ENCODE assay signal across 26 cellular contexts in genomic region chr7:79668292-79668691, GRCh38.
"Had no signal": no experiment of that assay in that cellular context is flagged by ENCODE, and none has a peak within 500 bp of the region (broad histone marks: within the 10 kb centered on the region; RNA-seq: fewer than 3 reads in every experiment).

No MANE protein-coding gene starts in this region.

- H3K27me3 Mint-ChIP-seq: activated B cell treated with CpG ODN at 0.5 μM for 24 hours; activated CD4-positive, alpha-beta T cell treated with anti-CD3 and anti-CD28 coated beads, Interleukin-2, amount 10 ng/mL, durations not matched to agents 24 days and 14 days; activated CD8-positive, alpha-beta memory T cell treated with anti-CD3 and anti-CD28 coated beads, Interleukin-2, amount 10 ng/mL, durations not matched to agents 7 days and 5 days; activated naive CD8-positive, alpha-beta T cell treated with anti-CD3 and anti-CD28 coated beads, Interleukin-2, amount 50 U/mL, for 24 hours; activated T-cell treated with anti-CD3 and anti-CD28 coated beads, Interleukin-2, amount 50 U/mL, for 24 hours; brain; T-helper 17 cell had no signal

- H3K9me3 Mint-ChIP-seq: activated CD4-positive, alpha-beta T cell treated with anti-CD3 and anti-CD28 coated beads, Interleukin-2, amount 10 ng/mL, durations not matched to agents 24 days and 14 days; activated T-helper 1 cell treated with anti-CD3 and anti-CD28 coated beads, Interleukin-12 subunit alpha, Interleukin-12 subunit beta, Interleukin-2, Interleukin-4 antibody, amounts not matched to agents 30 ng/mL and 10 ng/mL and 1 ng/mL, durations not matched to agents 14 hours and 24 hours and 36 hours had no signal

- H3K36me3 Mint-ChIP-seq: activated CD8-positive, alpha-beta memory T cell treated with anti-CD3 and anti-CD28 coated beads, Interleukin-2, amount 10 ng/mL, durations not matched to agents 7 days and 5 days; brain had no signal

- H3K27me3 ChIP-seq: cardiac muscle cell had no signal

- H3K27ac Mint-ChIP-seq: activated B cell treated with CpG ODN at 0.5 μM for 24 hours; activated CD4-positive, alpha-beta T cell treated with anti-CD3 and anti-CD28 coated beads, Interleukin-2, amount 10 ng/mL, durations not matched to agents 24 days and 14 days; activated CD8-positive, alpha-beta memory T cell treated with anti-CD3 and anti-CD28 coated beads, Interleukin-2, amount 10 ng/mL, durations not matched to agents 7 days and 5 days; activated naive CD4-positive, alpha-beta T cell treated with anti-CD3 and anti-CD28 coated beads, Interleukin-2, amount 50 U/mL, for 72 hours; activated naive CD8-positive, alpha-beta T cell treated with anti-CD3 and anti-CD28 coated beads, Interleukin-2, amount 50 U/mL, for 24 hours; activated T-cell treated with anti-CD3 and anti-CD28 coated beads, Interleukin-2, amount 50 U/mL, for 24 hours; activated T-helper 1 cell treated with anti-CD3 and anti-CD28 coated beads, Interleukin-12 subunit alpha, Interleukin-12 subunit beta, Interleukin-2, Interleukin-4 antibody, amounts not matched to agents 30 ng/mL and 10 ng/mL and 1 ng/mL, durations not matched to agents 14 hours and 24 hours and 36 hours; brain; T-helper 17 cell had no signal

- H3K36me3 ChIP-seq: cardiac muscle cell had no signal

- H3K4me1 Mint-ChIP-seq: activated B cell treated with CpG ODN at 0.5 μM for 24 hours; activated CD4-positive, alpha-beta T cell treated with anti-CD3 and anti-CD28 coated beads, Interleukin-2, amount 10 ng/mL, durations not matched to agents 24 days and 14 days; activated CD8-positive, alpha-beta memory T cell treated with anti-CD3 and anti-CD28 coated beads, Interleukin-2, amount 10 ng/mL, durations not matched to agents 7 days and 5 days; activated naive CD8-positive, alpha-beta T cell treated with anti-CD3 and anti-CD28 coated beads, Interleukin-2, amount 50 U/mL, for 24 hours; brain; T-helper 17 cell had no signal

- DNase-seq: activated B cell treated with CpG ODN at 0.5 μM for 24 hours; activated CD4-positive, alpha-beta T cell treated with anti-CD3 and anti-CD28 coated beads for 1 hour; activated CD4-positive, alpha-beta T cell treated with anti-CD3 and anti-CD28 coated beads, Interleukin-2, amount 10 ng/mL, durations not matched to agents 24 days and 14 days; activated CD4-positive, alpha-beta T cell treated with anti-CD3 and anti-CD28 coated beads, Interleukin-2, amount 50 U/mL, for 48 hours; activated CD8-positive, alpha-beta memory T cell treated with anti-CD3 and anti-CD28 coated beads, Interleukin-2, amount 10 ng/mL, durations not matched to agents 7 days and 5 days; activated effector memory CD4-positive, alpha-beta T cell treated with Interleukin-2 at 50 U/mL for 16 hours; activated naive CD4-positive, alpha-beta T cell; activated naive CD8-positive, alpha-beta T cell treated with anti-CD3 and anti-CD28 coated beads, Interleukin-2, amount 50 U/mL, for 24 hours; activated T-cell treated with anti-CD3 and anti-CD28 coated beads, Interleukin-2, amount 50 U/mL, for 24 hours; amygdala; Karpas-422; NCI-H1048; NCI-H146; NCI-H1930; NCI-H2171; NCI-H2227 treated with DMSO at 0.1 percent for 48 hours; NCI-H526 treated with DMSO at 0.1 percent for 48 hours; NCI-H82; SIG-M5; T-helper 17 cell; T1000 had no signal

- H3K27ac ChIP-seq: cardiac muscle cell had no signal

- H3K4me3 Mint-ChIP-seq: activated B cell treated with CpG ODN at 0.5 μM for 24 hours; activated CD4-positive, alpha-beta T cell treated with anti-CD3 and anti-CD28 coated beads, Interleukin-2, amount 10 ng/mL, durations not matched to agents 24 days and 14 days; activated CD8-positive, alpha-beta memory T cell treated with anti-CD3 and anti-CD28 coated beads, Interleukin-2, amount 10 ng/mL, durations not matched to agents 7 days and 5 days; activated naive CD8-positive, alpha-beta T cell treated with anti-CD3 and anti-CD28 coated beads, Interleukin-2, amount 50 U/mL, for 24 hours; activated T-cell treated with anti-CD3 and anti-CD28 coated beads, Interleukin-2, amount 50 U/mL, for 24 hours; activated T-helper 1 cell treated with anti-CD3 and anti-CD28 coated beads, Interleukin-12 subunit alpha, Interleukin-12 subunit beta, Interleukin-2, Interleukin-4 antibody, amounts not matched to agents 30 ng/mL and 10 ng/mL and 1 ng/mL, durations not matched to agents 14 hours and 24 hours and 36 hours; brain; T-helper 17 cell had no signal

- ATAC-seq: activated CD8-positive, alpha-beta memory T cell treated with anti-CD3 and anti-CD28 coated beads, Interleukin-2, amount 10 ng/mL, durations not matched to agents 7 days and 5 days; activated naive CD4-positive, alpha-beta T cell treated with anti-CD3 and anti-CD28 coated beads, Interleukin-2, amount 50 U/mL, for 72 hours; activated naive CD8-positive, alpha-beta T cell treated with anti-CD3 and anti-CD28 coated beads, Interleukin-2, amount 50 U/mL, for 24 hours; K562; T-helper 17 cell had no signal

- H3K4me3 ChIP-seq: cardiac muscle cell, K562 had no signal
